Comparison of ENCODE assay signal across 8 cellular contexts in genomic region chr20:50958733-50959542, GRCh38.
DNase-seq lines count a peak whose midpoint lies in the region; ATAC-seq and TF ChIP-seq lines count a peak whose summit lies in the region.

TSS of gene MOCS3 (plus strand) at chr20:50958818. CDS start at chr20:50958843, 25 bp downstream.

- peaks cover 30% of the 10 kb centered on the region for H3K4me1 ChIP-seq in neuron (ENCODE audit: insufficient read depth, low read length)

- no peaks in the 10 kb centered on the region for H3K27me3 ChIP-seq in neuron (ENCODE audit: insufficient read depth, low read length)

- DNase-seq in COLO829 (ENCODE audit: low spot score) (peak; percentile 89), SHP77 treated with DMSO at 0.1 percent for 48 hours (lab: John Stamatoyannopoulos, UW) (peak; percentile 89), foreskin fibroblast (peak; percentile 86 to 94), substantia nigra (lab: John Stamatoyannopoulos, UW) (peak in 48 of 49 donors; percentile 35 to 96 (median 85))
- DNase-seq in activated gamma-delta T cell treated with anti-CD3 and anti-CD28 coated beads, Interleukin-2, amount 50 U/mL, for 16 hours (ENCODE audit: low read depth), result peak; percentile 77

- no peaks in the 10 kb centered on the region for H3K9me3 ChIP-seq in neuron (ENCODE audit: low read length)

- H3K4me3 ChIP-seq in foreskin fibroblast (ENCODE audit: low read depth in 1 of 2, low read length in 2 of 2), result peak within 1 kb of the TSS; percentile 98 to 99
- peak within 1 kb of the TSS; percentile 84 for H3K4me3 ChIP-seq in neuron (ENCODE audit: low read length)

- peak within 1 kb of the TSS; percentile 69 for H2AFZ ChIP-seq in neuron (ENCODE audit: low read depth, low read length)

- peak within 1 kb of the TSS; percentile 92 for H3K27ac ChIP-seq in substantia nigra (ENCODE audit: low read depth, low read length, poor library complexity, severe bottlenecking)

- ATAC-seq in GM19397 (IDR thresholded peaks at IDR 0.05; ENCODE audit: unreplicated experiment) (peak; percentile 84), HG03521 (IDR thresholded peaks at IDR 0.05; ENCODE audit: unreplicated experiment) (peak; percentile 68)

- TF ChIP-seq CTCF in foreskin fibroblast (IDR thresholded peaks at IDR 0.05; ENCODE audit: low read depth, low read length), result no peak

- H3K36me3 ChIP-seq in neuron (ENCODE audit: insufficient read depth, low read length), result peaks cover 19% of the 10 kb centered on the region

Comparison
In these comparisons a context has a peak if more than half of its experiments do, and no peak if none do; other contexts are left out.
1. Peak in every context shown above with its lines: DNase-seq, ATAC-seq, H3K4me3 ChIP-seq and H3K27ac ChIP-seq.